32 cellular contexts compared by ENCODE assay signal in the genomic region with DNA sequence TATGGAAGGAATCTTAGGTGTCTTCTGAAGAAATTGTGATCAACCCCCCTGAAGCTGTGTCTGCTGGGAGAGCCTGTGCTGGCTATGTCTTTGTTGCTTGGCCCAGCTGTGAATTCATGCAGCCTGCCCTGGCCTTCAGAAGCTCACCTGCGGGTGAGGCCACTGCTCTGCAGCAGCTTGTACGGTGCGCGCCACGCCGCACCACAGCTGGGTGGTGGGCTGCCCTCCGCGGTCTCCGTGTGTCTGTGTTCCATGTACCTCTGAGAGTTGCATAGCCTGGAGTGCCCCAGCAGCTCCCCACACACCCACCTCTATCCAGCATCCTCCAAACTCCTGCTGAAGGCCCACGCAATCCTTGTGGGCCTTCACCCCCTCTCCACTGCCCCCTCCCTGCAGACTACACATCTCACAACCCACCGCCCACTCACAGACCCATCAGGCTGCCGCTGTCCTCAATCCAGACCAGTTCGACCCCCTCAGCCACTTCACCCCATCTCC.
"Had no signal": no experiment of that assay in that cellular context is flagged by ENCODE, and none has a peak within 500 bp of the region (broad histone marks: within the 10 kb centered on the region; RNA-seq: fewer than 3 reads in every experiment).

No MANE protein-coding gene starts in this region.

- H3K27ac ChIP-seq: adrenal gland, body of pancreas, brain microvascular endothelial cell, breast epithelium, VCaP had no signal

- H3K9me3 Mint-ChIP-seq: activated B cell treated with CpG ODN at 0.5 μM for 24 hours; activated CD4-positive, alpha-beta memory T cell treated with anti-CD3 and anti-CD28 coated beads for 36 hours; activated CD4-positive, alpha-beta T cell treated with anti-CD3 and anti-CD28 coated beads, Interleukin-2, amount 10 ng/mL, durations not matched to agents 24 days and 14 days; activated CD8-positive, alpha-beta T cell treated with anti-CD3 and anti-CD28 coated beads for 36 hours; activated naive CD4-positive, alpha-beta T cell treated with anti-CD3 and anti-CD28 coated beads for 36 hours; activated naive CD4-positive, alpha-beta T cell treated with anti-CD3 and anti-CD28 coated beads, Interleukin-2, amount 50 U/mL, for 72 hours; activated naive CD8-positive, alpha-beta T cell treated with anti-CD3 and anti-CD28 coated beads for 36 hours; activated T-cell treated with anti-CD3 and anti-CD28 coated beads, Interleukin-2, amount 50 U/mL, for 4 hours; activated T-cell treated with anti-CD3 and anti-CD28 coated beads, Interleukin-2, amount 50 U/mL, for 72 hours; activated T-helper 1 cell treated with anti-CD3 and anti-CD28 coated beads, Interleukin-12 subunit alpha, Interleukin-12 subunit beta, Interleukin-2, Interleukin-4 antibody, amounts not matched to agents 30 ng/mL and 10 ng/mL and 1 ng/mL, durations not matched to agents 14 hours and 24 hours and 36 hours; activated T-helper 17 cell treated with anti-CD3 and anti-CD28 coated beads, Interleukin-2, amount 50 U/mL, for 72 hours; T-helper 1 cell treated with Interleukin-12 subunit alpha and Interleukin-12 subunit beta and Interleukin-4 antibody, amounts not matched to agents 30 μg/mL and 1 μg/mL, for 36 hours had no signal

- H3K4me3 Mint-ChIP-seq: activated B cell treated with CpG ODN at 0.5 μM for 24 hours; activated CD4-positive, alpha-beta memory T cell treated with anti-CD3 and anti-CD28 coated beads for 36 hours; activated CD4-positive, alpha-beta T cell treated with anti-CD3 and anti-CD28 coated beads, Interleukin-2, amount 10 ng/mL, durations not matched to agents 24 days and 14 days; activated CD8-positive, alpha-beta T cell treated with anti-CD3 and anti-CD28 coated beads for 36 hours; activated naive CD4-positive, alpha-beta T cell treated with anti-CD3 and anti-CD28 coated beads for 36 hours; activated naive CD8-positive, alpha-beta T cell treated with anti-CD3 and anti-CD28 coated beads for 36 hours; activated T-cell treated with anti-CD3 and anti-CD28 coated beads, Interleukin-2, amount 50 U/mL, for 4 hours; activated T-cell treated with anti-CD3 and anti-CD28 coated beads, Interleukin-2, amount 50 U/mL, for 72 hours; activated T-helper 1 cell treated with anti-CD3 and anti-CD28 coated beads, Interleukin-12 subunit alpha, Interleukin-12 subunit beta, Interleukin-2, Interleukin-4 antibody, amounts not matched to agents 30 ng/mL and 10 ng/mL and 1 ng/mL, durations not matched to agents 14 hours and 24 hours and 36 hours; activated T-helper 17 cell treated with anti-CD3 and anti-CD28 coated beads, Interleukin-2, amount 50 U/mL, for 72 hours; T-helper 1 cell treated with Interleukin-12 subunit alpha and Interleukin-12 subunit beta and Interleukin-4 antibody, amounts not matched to agents 30 μg/mL and 1 μg/mL, for 36 hours had no signal

- H3K4me3 ChIP-seq: adrenal gland, body of pancreas, breast epithelium had no signal

- ATAC-seq: activated CD8-positive, alpha-beta T cell treated with anti-CD3 and anti-CD28 coated beads for 36 hours; activated naive CD4-positive, alpha-beta T cell treated with anti-CD3 and anti-CD28 coated beads, Interleukin-2, amount 50 U/mL, for 72 hours; activated T-cell treated with anti-CD3 and anti-CD28 coated beads, Interleukin-2, amount 50 U/mL, for 4 hours; activated T-cell treated with anti-CD3 and anti-CD28 coated beads, Interleukin-2, amount 50 U/mL, for 72 hours; activated T-helper 17 cell treated with anti-CD3 and anti-CD28 coated beads, Interleukin-2, amount 50 U/mL, for 72 hours; body of pancreas had no signal

- H3K4me1 ChIP-seq: adrenal gland, breast epithelium had no signal

- DNase-seq: activated B cell treated with CpG ODN at 0.5 μM for 24 hours; activated CD4-positive, alpha-beta memory T cell treated with anti-CD3 and anti-CD28 coated beads for 36 hours; activated CD4-positive, alpha-beta T cell treated with anti-CD3 and anti-CD28 coated beads for 4 hours; activated CD4-positive, alpha-beta T cell treated with anti-CD3 and anti-CD28 coated beads, Interleukin-2, amount 50 U/mL, for 1 hour; activated CD4-positive, alpha-beta T cell treated with anti-CD3 and anti-CD28 coated beads, Interleukin-2, amount 50 U/mL, for 4 hours; activated CD4-positive, CD25-positive, alpha-beta regulatory T cell treated with anti-CD3 and anti-CD28 coated beads, Interleukin-2, amount 50 U/mL, for 72 hours; activated CD8-positive, alpha-beta memory T cell treated with anti-CD3 and anti-CD28 coated beads, Interleukin-2, amount 50 U/mL, for 4 hours; activated CD8-positive, alpha-beta T cell treated with anti-CD3 and anti-CD28 coated beads for 36 hours; activated effector memory CD4-positive, alpha-beta T cell treated with anti-CD3 and anti-CD28 coated beads, Interleukin-2, amount 50 U/mL, for 16 hours; activated gamma-delta T cell treated with Interleukin-2 at 50 U/mL for 16 hours; activated naive CD4-positive, alpha-beta T cell; activated naive CD4-positive, alpha-beta T cell treated with anti-CD3 and anti-CD28 coated beads for 36 hours; activated naive CD4-positive, alpha-beta T cell treated with anti-CD3 and anti-CD28 coated beads, Interleukin-2, amount 50 U/mL, for 16 hours; activated naive CD8-positive, alpha-beta T cell treated with anti-CD3 and anti-CD28 coated beads for 36 hours; activated T-cell treated with anti-CD3 and anti-CD28 coated beads for 4 hours; activated T-cell treated with anti-CD3 and anti-CD28 coated beads, Interleukin-2, amount 50 U/mL, for 1 hour; activated T-cell treated with anti-CD3 and anti-CD28 coated beads, Interleukin-2, amount 50 U/mL, for 4 hours; activated T-cell treated with anti-CD3 and anti-CD28 coated beads, Interleukin-2, amount 50 U/mL, for 72 hours; adrenal gland; amniotic stem cell; aorta; body of pancreas; brain microvascular endothelial cell; central memory CD4-positive, alpha-beta T cell; T-helper 1 cell had no signal

- H3K4me1 Mint-ChIP-seq: activated B cell treated with CpG ODN at 0.5 μM for 24 hours; activated naive CD8-positive, alpha-beta T cell treated with anti-CD3 and anti-CD28 coated beads for 36 hours; activated T-helper 17 cell treated with anti-CD3 and anti-CD28 coated beads, Interleukin-2, amount 50 U/mL, for 72 hours had no signal

- H3K27me3 Mint-ChIP-seq: activated CD4-positive, alpha-beta memory T cell treated with anti-CD3 and anti-CD28 coated beads for 36 hours had no signal

- H3K9me3 ChIP-seq: adrenal gland, body of pancreas, breast epithelium had no signal

- H3K27ac Mint-ChIP-seq: activated B cell treated with CpG ODN at 0.5 μM for 24 hours; activated CD4-positive, alpha-beta memory T cell treated with anti-CD3 and anti-CD28 coated beads for 36 hours; activated CD4-positive, alpha-beta T cell treated with anti-CD3 and anti-CD28 coated beads, Interleukin-2, amount 10 ng/mL, durations not matched to agents 24 days and 14 days; activated CD8-positive, alpha-beta T cell treated with anti-CD3 and anti-CD28 coated beads for 36 hours; activated naive CD4-positive, alpha-beta T cell treated with anti-CD3 and anti-CD28 coated beads for 36 hours; activated naive CD4-positive, alpha-beta T cell treated with anti-CD3 and anti-CD28 coated beads, Interleukin-2, amount 50 U/mL, for 72 hours; activated naive CD8-positive, alpha-beta T cell treated with anti-CD3 and anti-CD28 coated beads for 36 hours; activated T-cell treated with anti-CD3 and anti-CD28 coated beads, Interleukin-2, amount 50 U/mL, for 72 hours; activated T-helper 1 cell treated with anti-CD3 and anti-CD28 coated beads, Interleukin-12 subunit alpha, Interleukin-12 subunit beta, Interleukin-2, Interleukin-4 antibody, amounts not matched to agents 30 ng/mL and 10 ng/mL and 1 ng/mL, durations not matched to agents 14 hours and 24 hours and 36 hours; activated T-helper 17 cell treated with anti-CD3 and anti-CD28 coated beads, Interleukin-2, amount 50 U/mL, for 72 hours; T-helper 1 cell treated with Interleukin-12 subunit alpha and Interleukin-12 subunit beta and Interleukin-4 antibody, amounts not matched to agents 30 μg/mL and 1 μg/mL, for 36 hours had no signal

- H3K36me3 ChIP-seq: adrenal gland, brain microvascular endothelial cell, breast epithelium had no signal

- H3K27me3 ChIP-seq: adrenal gland, body of pancreas, brain microvascular endothelial cell, breast epithelium had no signal
